Comparison of ENCODE assay signal across 1 cellular context in the genomic region with DNA sequence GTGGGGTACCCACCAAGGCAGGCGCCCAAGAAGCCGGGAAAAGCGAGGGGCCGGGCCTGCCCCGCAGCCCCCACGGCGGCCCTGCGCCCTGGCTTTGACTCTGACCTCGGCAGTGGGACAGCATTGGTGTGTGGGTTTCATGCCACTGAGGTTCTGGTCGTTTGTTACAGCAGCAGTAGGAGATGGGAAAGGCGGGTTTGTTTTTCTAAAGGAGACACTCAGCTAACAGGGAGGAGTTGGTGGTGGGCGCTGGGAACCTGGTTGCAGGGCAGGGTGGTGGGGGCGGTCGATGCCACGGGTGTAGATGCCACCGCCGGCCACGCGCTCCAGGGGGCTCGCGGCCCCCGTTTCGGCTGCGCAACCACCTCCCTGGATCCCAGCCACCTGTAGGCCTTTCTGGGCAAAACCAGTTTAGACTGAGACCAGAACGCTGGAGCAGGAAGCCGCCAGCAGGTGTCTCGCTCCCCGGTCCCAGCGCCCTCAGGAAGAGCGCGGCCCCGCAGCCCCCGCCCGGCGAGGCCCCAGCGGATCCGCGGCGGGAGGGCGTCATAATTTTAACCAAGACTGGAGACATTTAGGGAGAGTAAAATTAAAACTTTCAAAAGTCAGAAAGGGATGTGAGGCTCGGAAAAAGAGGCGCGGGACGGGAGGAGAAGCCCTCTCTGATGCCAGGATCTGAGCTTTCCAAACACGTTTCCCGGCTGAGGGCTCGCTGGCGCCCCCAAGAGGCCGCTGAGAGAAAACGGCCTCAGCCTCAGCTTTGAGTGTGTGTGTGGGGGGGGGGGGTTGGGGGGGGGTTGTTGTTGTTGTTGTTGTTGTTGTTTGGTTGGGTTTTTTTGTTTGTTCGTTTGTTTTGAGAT.
TF ChIP-seq lines count a peak whose summit lies in the region.

No MANE protein-coding gene starts in this region.

TF ChIP-seq in K562, 482 proteins besides CTCF, POLR2A, EP300 and RAD21 (continued from another document and continues in another):
- TF ChIP-seq, protein P1, sequence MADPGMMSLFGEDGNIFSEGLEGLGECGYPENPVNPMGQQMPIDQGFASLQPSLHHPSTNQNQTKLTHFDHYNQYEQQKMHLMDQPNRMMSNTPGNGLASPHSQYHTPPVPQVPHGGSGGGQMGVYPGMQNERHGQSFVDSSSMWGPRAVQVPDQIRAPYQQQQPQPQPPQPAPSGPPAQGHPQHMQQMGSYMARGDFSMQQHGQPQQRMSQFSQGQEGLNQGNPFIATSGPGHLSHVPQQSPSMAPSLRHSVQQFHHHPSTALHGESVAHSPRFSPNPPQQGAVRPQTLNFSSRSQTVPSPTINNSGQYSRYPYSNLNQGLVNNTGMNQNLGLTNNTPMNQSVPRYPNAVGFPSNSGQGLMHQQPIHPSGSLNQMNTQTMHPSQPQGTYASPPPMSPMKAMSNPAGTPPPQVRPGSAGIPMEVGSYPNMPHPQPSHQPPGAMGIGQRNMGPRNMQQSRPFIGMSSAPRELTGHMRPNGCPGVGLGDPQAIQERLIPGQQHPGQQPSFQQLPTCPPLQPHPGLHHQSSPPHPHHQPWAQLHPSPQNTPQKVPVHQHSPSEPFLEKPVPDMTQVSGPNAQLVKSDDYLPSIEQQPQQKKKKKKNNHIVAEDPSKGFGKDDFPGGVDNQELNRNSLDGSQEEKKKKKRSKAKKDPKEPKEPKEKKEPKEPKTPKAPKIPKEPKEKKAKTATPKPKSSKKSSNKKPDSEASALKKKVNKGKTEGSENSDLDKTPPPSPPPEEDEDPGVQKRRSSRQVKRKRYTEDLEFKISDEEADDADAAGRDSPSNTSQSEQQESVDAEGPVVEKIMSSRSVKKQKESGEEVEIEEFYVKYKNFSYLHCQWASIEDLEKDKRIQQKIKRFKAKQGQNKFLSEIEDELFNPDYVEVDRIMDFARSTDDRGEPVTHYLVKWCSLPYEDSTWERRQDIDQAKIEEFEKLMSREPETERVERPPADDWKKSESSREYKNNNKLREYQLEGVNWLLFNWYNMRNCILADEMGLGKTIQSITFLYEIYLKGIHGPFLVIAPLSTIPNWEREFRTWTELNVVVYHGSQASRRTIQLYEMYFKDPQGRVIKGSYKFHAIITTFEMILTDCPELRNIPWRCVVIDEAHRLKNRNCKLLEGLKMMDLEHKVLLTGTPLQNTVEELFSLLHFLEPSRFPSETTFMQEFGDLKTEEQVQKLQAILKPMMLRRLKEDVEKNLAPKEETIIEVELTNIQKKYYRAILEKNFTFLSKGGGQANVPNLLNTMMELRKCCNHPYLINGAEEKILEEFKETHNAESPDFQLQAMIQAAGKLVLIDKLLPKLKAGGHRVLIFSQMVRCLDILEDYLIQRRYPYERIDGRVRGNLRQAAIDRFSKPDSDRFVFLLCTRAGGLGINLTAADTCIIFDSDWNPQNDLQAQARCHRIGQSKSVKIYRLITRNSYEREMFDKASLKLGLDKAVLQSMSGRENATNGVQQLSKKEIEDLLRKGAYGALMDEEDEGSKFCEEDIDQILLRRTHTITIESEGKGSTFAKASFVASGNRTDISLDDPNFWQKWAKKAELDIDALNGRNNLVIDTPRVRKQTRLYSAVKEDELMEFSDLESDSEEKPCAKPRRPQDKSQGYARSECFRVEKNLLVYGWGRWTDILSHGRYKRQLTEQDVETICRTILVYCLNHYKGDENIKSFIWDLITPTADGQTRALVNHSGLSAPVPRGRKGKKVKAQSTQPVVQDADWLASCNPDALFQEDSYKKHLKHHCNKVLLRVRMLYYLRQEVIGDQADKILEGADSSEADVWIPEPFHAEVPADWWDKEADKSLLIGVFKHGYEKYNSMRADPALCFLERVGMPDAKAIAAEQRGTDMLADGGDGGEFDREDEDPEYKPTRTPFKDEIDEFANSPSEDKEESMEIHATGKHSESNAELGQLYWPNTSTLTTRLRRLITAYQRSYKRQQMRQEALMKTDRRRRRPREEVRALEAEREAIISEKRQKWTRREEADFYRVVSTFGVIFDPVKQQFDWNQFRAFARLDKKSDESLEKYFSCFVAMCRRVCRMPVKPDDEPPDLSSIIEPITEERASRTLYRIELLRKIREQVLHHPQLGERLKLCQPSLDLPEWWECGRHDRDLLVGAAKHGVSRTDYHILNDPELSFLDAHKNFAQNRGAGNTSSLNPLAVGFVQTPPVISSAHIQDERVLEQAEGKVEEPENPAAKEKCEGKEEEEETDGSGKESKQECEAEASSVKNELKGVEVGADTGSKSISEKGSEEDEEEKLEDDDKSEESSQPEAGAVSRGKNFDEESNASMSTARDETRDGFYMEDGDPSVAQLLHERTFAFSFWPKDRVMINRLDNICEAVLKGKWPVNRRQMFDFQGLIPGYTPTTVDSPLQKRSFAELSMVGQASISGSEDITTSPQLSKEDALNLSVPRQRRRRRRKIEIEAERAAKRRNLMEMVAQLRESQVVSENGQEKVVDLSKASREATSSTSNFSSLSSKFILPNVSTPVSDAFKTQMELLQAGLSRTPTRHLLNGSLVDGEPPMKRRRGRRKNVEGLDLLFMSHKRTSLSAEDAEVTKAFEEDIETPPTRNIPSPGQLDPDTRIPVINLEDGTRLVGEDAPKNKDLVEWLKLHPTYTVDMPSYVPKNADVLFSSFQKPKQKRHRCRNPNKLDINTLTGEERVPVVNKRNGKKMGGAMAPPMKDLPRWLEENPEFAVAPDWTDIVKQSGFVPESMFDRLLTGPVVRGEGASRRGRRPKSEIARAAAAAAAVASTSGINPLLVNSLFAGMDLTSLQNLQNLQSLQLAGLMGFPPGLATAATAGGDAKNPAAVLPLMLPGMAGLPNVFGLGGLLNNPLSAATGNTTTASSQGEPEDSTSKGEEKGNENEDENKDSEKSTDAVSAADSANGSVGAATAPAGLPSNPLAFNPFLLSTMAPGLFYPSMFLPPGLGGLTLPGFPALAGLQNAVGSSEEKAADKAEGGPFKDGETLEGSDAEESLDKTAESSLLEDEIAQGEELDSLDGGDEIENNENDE (IDR thresholded peaks at IDR 0.05; ENCODE audit: low read depth, low read length) = no peak
- no peak for TF ChIP-seq ZNF699 (CRISPR knock-in tag; IDR thresholded peaks at IDR 0.05; ENCODE audit: insufficient replicate concordance)
- TF ChIP-seq TGIF2 (CRISPR knock-in tag; IDR thresholded peaks at IDR 0.05) = no peak
- TF ChIP-seq MIER1 (IDR thresholded peaks at IDR 0.05; ENCODE audit: low read depth) = no peak
- TF ChIP-seq ZNF121 (CRISPR knock-in tag; conservative IDR thresholded peaks at IDR 0.05) = peak; percentile 75
- TF ChIP-seq TBL1XR1 (IDR thresholded peaks at IDR 0.05; ENCODE audit: low read length in 2 of 2) = 0 out of 4 replicates have a peak, but pooled peaks of 1 of the 2 experiments have one; percentile 52
- no peak for TF ChIP-seq ZNF766 (CRISPR knock-in tag; conservative IDR thresholded peaks at IDR 0.05)
- TF ChIP-seq CHD1 (IDR thresholded peaks at IDR 0.05; ENCODE audit: low read length) = no peak
- TF ChIP-seq TAF15 (IDR thresholded peaks at IDR 0.05; ENCODE audit: low read depth, low read length) = no peak
- TF ChIP-seq TCF7 (IDR thresholded peaks at IDR 0.05; ENCODE audit: borderline replicate concordance) = no peak
- no peak for TF ChIP-seq HMG20B (CRISPR knock-in tag; IDR thresholded peaks at IDR 0.05)
- TF ChIP-seq MED1 (CRISPR knock-in tag; IDR thresholded peaks at IDR 0.05; ENCODE audit: borderline replicate concordance) = no peak
- TF ChIP-seq, protein P2, sequence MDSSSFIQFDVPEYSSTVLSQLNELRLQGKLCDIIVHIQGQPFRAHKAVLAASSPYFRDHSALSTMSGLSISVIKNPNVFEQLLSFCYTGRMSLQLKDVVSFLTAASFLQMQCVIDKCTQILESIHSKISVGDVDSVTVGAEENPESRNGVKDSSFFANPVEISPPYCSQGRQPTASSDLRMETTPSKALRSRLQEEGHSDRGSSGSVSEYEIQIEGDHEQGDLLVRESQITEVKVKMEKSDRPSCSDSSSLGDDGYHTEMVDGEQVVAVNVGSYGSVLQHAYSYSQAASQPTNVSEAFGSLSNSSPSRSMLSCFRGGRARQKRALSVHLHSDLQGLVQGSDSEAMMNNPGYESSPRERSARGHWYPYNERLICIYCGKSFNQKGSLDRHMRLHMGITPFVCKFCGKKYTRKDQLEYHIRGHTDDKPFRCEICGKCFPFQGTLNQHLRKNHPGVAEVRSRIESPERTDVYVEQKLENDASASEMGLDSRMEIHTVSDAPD (CRISPR knock-in tag; IDR thresholded peaks at IDR 0.05) = no peak
- TF ChIP-seq, protein P3, sequence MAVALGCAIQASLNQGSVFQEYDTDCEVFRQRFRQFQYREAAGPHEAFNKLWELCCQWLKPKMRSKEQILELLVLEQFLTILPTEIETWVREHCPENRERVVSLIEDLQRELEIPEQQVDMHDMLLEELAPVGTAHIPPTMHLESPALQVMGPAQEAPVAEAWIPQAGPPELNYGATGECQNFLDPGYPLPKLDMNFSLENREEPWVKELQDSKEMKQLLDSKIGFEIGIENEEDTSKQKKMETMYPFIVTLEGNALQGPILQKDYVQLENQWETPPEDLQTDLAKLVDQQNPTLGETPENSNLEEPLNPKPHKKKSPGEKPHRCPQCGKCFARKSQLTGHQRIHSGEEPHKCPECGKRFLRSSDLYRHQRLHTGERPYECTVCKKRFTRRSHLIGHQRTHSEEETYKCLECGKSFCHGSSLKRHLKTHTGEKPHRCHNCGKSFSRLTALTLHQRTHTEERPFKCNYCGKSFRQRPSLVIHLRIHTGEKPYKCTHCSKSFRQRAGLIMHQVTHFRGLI (CRISPR knock-in tag; IDR thresholded peaks at IDR 0.05) = no peak
- TF ChIP-seq TAF7 (tag; IDR thresholded peaks at IDR 0.05) = no peak
- TF ChIP-seq, protein P4, sequence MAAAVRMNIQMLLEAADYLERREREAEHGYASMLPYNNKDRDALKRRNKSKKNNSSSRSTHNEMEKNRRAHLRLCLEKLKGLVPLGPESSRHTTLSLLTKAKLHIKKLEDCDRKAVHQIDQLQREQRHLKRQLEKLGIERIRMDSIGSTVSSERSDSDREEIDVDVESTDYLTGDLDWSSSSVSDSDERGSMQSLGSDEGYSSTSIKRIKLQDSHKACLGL (CRISPR knock-in tag; IDR thresholded peaks at IDR 0.05; ENCODE audit: borderline replicate concordance, poor library complexity, severe bottlenecking) = no peak
- TF ChIP-seq, protein P5, sequence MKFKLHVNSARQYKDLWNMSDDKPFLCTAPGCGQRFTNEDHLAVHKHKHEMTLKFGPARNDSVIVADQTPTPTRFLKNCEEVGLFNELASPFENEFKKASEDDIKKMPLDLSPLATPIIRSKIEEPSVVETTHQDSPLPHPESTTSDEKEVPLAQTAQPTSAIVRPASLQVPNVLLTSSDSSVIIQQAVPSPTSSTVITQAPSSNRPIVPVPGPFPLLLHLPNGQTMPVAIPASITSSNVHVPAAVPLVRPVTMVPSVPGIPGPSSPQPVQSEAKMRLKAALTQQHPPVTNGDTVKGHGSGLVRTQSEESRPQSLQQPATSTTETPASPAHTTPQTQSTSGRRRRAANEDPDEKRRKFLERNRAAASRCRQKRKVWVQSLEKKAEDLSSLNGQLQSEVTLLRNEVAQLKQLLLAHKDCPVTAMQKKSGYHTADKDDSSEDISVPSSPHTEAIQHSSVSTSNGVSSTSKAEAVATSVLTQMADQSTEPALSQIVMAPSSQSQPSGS (CRISPR knock-in tag; IDR thresholded peaks at IDR 0.05) = no peak
- TF ChIP-seq ZNF133 (CRISPR knock-in tag; IDR thresholded peaks at IDR 0.05) = no peak
- no peak for TF ChIP-seq PHF21A (IDR thresholded peaks at IDR 0.05; ENCODE audit: borderline replicate concordance, low read depth)
- no peak for TF ChIP-seq ZKSCAN3 (CRISPR knock-in tag; IDR thresholded peaks at IDR 0.05)
- 0 out of 2 replicates have a peak, but pooled peaks have one; percentile 16 for TF ChIP-seq ZEB2 (IDR thresholded peaks at IDR 0.05)
- TF ChIP-seq BMI1 (IDR thresholded peaks at IDR 0.05; ENCODE audit: low read length) = no peak
- no peak for TF ChIP-seq WHSC1 (IDR thresholded peaks at IDR 0.05; ENCODE audit: low read length)
- TF ChIP-seq RBM22 (IDR thresholded peaks at IDR 0.05; ENCODE audit: low read depth, low read length, poor library complexity, severe bottlenecking) = no peak
- no peak for TF ChIP-seq SIX5 (IDR thresholded peaks at IDR 0.05; ENCODE audit: borderline replicate concordance in 1 of 2, insufficient read depth in 1 of 2, low read depth in 1 of 2, low read length in 2 of 2)
- no peak for TF ChIP-seq ZNF41 (CRISPR knock-in tag; conservative IDR thresholded peaks at IDR 0.05)
- no peak for TF ChIP-seq SMAD3 (CRISPR knock-in tag; conservative IDR thresholded peaks at IDR 0.05)
- no peak for TF ChIP-seq NCOA1 (IDR thresholded peaks at IDR 0.05; ENCODE audit: low read depth)
- TF ChIP-seq ZNF444 (CRISPR knock-in tag; IDR thresholded peaks at IDR 0.05) = no peak
- TF ChIP-seq, protein P6, sequence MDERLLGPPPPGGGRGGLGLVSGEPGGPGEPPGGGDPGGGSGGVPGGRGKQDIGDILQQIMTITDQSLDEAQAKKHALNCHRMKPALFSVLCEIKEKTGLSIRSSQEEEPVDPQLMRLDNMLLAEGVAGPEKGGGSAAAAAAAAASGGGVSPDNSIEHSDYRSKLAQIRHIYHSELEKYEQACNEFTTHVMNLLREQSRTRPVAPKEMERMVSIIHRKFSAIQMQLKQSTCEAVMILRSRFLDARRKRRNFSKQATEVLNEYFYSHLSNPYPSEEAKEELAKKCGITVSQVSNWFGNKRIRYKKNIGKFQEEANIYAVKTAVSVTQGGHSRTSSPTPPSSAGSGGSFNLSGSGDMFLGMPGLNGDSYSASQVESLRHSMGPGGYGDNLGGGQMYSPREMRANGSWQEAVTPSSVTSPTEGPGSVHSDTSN (CRISPR knock-in tag; IDR thresholded peaks at IDR 0.05; ENCODE audit: low read depth) = no peak
- TF ChIP-seq, protein P6 (tag; conservative IDR thresholded peaks at IDR 0.05; ENCODE audit: low read depth) = no peak
- TF ChIP-seq ZNF589 (CRISPR knock-in tag; IDR thresholded peaks at IDR 0.05; ENCODE audit: low read depth) = no peak
- TF ChIP-seq SMARCE1 (IDR thresholded peaks at IDR 0.05) = no peak
- no peak for TF ChIP-seq SREBF1 (IDR thresholded peaks at IDR 0.05; ENCODE audit: borderline replicate concordance, low read depth, low read length)
- TF ChIP-seq ZNF175 (CRISPR knock-in tag; IDR thresholded peaks at IDR 0.05; ENCODE audit: low read depth) = no peak
- TF ChIP-seq ZNF780A (CRISPR knock-in tag; IDR thresholded peaks at IDR 0.05) = no peak
- no peak for TF ChIP-seq CCNT2 (IDR thresholded peaks at IDR 0.05; ENCODE audit: borderline replicate concordance, extremely low read depth, insufficient read length, low read depth, low read length)
- TF ChIP-seq, protein P7, sequence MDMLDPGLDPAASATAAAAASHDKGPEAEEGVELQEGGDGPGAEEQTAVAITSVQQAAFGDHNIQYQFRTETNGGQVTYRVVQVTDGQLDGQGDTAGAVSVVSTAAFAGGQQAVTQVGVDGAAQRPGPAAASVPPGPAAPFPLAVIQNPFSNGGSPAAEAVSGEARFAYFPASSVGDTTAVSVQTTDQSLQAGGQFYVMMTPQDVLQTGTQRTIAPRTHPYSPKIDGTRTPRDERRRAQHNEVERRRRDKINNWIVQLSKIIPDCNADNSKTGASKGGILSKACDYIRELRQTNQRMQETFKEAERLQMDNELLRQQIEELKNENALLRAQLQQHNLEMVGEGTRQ (CRISPR knock-in tag; IDR thresholded peaks at IDR 0.05) = no peak
- no peak for TF ChIP-seq SP1 (CRISPR knock-in tag; IDR thresholded peaks at IDR 0.05)
- no peak for TF ChIP-seq ZNF584 (CRISPR knock-in tag; IDR thresholded peaks at IDR 0.05; ENCODE audit: low read depth)
- peak; percentile 61; the same call in 1 of the 2 replicates for TF ChIP-seq SUPT5H (IDR thresholded peaks at IDR 0.05)
- no peak for TF ChIP-seq ZNF561 (CRISPR knock-in tag; conservative IDR thresholded peaks at IDR 0.05)
